18 cellular contexts compared by ENCODE assay signal in the genomic region with DNA sequence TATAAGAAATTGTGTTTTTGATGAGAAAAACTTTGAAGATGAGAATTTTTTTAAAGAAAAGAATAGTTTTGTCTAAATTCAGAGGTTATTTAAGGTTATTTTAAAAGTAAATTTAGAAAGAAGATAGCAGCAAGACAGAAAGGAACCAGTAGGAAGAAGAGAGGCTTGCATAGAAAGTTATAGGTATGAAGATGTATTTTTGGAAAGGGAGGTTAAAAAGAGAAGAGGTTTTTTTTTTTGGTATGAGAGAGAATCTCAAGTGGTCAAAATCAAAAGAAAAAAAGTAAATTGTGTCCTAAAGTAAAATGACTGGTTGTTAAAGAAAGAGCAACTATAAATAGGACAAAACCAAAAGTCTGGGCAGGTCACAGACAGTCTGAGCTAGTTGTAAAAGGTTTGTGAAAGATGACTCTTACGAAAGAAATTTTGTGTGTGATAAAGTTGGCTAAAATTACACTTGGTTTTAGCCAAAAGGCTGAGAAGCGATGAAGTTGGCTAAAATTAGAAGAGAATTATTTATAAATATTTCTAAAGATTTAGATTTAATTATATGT. TPM values are rescaled to one million over a fixed set of nuclear protein-coding genes. Genes with fewer than 3 reads are reported as not detected.
DNase-seq lines count a peak whose midpoint lies in the region; ATAC-seq and TF ChIP-seq lines count a peak whose summit lies in the region.
"Had no signal": no experiment of that assay in that cellular context is flagged by ENCODE, and none has a peak within 500 bp of the region (broad histone marks: within the 10 kb centered on the region; RNA-seq: fewer than 3 reads in every experiment).

No MANE protein-coding gene starts in this region.

- no peak for TF ChIP-seq CTCF in epithelial cell of esophagus (IDR thresholded peaks at IDR 0.05; ENCODE audit: insufficient read depth, low read depth, low read length, missing control alignments)

- H3K4me2 ChIP-seq in GM23248 (ENCODE audit: unreplicated experiment) = no peak overlapping the region
- H3K4me2 ChIP-seq: neural progenitor cell had no signal

- no peak overlapping the region for H2AFZ ChIP-seq in GM23248
- H2AFZ ChIP-seq: neural progenitor cell had no signal

- 42 to 47% methylated on average over 2 of the region's 2 CpGs for WGBS in GM23248 (ENCODE audit: low coverage in 1 of 2, low lambda C conversion rate in 2 of 2, missing lambda C conversion rate in 2 of 2), 2 experiments

- H3K4me1 ChIP-seq in GM23248 (ENCODE audit: insufficient read depth) = no peaks in the 10 kb centered on the region
- H3K4me1 ChIP-seq: heart right ventricle, neural progenitor cell, Peyer's patch had no signal

- H3K4me3 ChIP-seq in GM23248 (no peak overlapping the region), epithelial cell of esophagus (ENCODE audit: low read length) (no peak overlapping the region)
- H3K4me3 ChIP-seq: heart right ventricle, neural progenitor cell, Peyer's patch had no signal

- H4K20me1 ChIP-seq in GM23248 (ENCODE audit: insufficient read depth) = no peaks in the 10 kb centered on the region

- H3K79me2 ChIP-seq in GM23248 (ENCODE audit: insufficient read depth) = no peaks in the 10 kb centered on the region

- H3K27ac ChIP-seq in GM23248 = no peak overlapping the region
- H3K27ac ChIP-seq: heart right ventricle, neural progenitor cell, Peyer's patch had no signal

- H3K9me2 ChIP-seq in GM23248 (ENCODE audit: insufficient read depth) = no peaks in the 10 kb centered on the region

- no peaks in the 10 kb centered on the region for H3K9me3 ChIP-seq in GM23248 (ENCODE audit: low read depth)
- H3K9me3 ChIP-seq: heart right ventricle, Peyer's patch had no signal

- in situ Hi-C loops in GM23248 (cut with MboI) = no loop called here

- no peak overlapping the region for H3K9ac ChIP-seq in GM23248
- H3K9ac ChIP-seq: neural progenitor cell had no signal

- peak; percentile 78 for ATAC-seq in GM18867 (IDR thresholded peaks at IDR 0.05; ENCODE audit: unreplicated experiment)
- ATAC-seq in HG03469 (IDR thresholded peaks at IDR 0.05; ENCODE audit: unreplicated experiment) = peak; percentile 62
- ATAC-seq: heart right ventricle had no signal

- H3F3A ChIP-seq in GM23248 (ENCODE audit: insufficient read depth) = 0 out of 2 replicates have a peak, but pooled peaks cover 5% of the 10 kb centered on the region

- DNase-seq in GM23248 = peak; percentile 47
- peak; percentile 39 for DNase-seq in epithelial cell of esophagus (ENCODE audit: low read depth)
- DNase-seq in NCI-H345 treated with DMSO at 0.1 percent for 48 hours (lab: John Stamatoyannopoulos, UW; ENCODE audit: unreplicated experiment) = no peak
- DNase-seq in NCI-H446 (lab: John Stamatoyannopoulos, UW) = no peak
- no peak for DNase-seq in hepatic stellate cell (ENCODE audit: low spot score)
- DNase-seq in kidney tubule cell (ENCODE audit: low spot score) = no peak
- DNase-seq: activated CD4-positive, CD25-positive, alpha-beta regulatory T cell; Calu3; heart right ventricle; kidney; NCI-H1048; NCI-H2081 treated with DMSO at 0.1 percent for 48 hours; NCI-H748 treated with DMSO at 0.1 percent for 48 hours; Peyer's patch; stimulated activated CD4-positive, alpha-beta T cell treated with anti-CD3 and anti-CD28 coated beads, Interleukin-15, amount 100 ng/mL, for 24 hours had no signal

- H3K27me3 ChIP-seq in GM23248 (replicated peaks; ENCODE audit: insufficient read depth) = no peaks in the 10 kb centered on the region
- H3K27me3 ChIP-seq: heart right ventricle, neural progenitor cell, Peyer's patch had no signal

- no peaks in the 10 kb centered on the region for H3K36me3 ChIP-seq in GM23248 (ENCODE audit: low read depth)
- H3K36me3 ChIP-seq: heart right ventricle, neural progenitor cell, Peyer's patch had no signal

RNA-seq across cellular contexts. Expression of a gene that starts 16.4 kb away (rescaled TPM):
- total RNA-seq in GM23248 (2014; rRNA removed; shearing (Covaris generic)) = 133 and 135 TPM in 2 replicates
- 105 and 113 TPM in 2 replicates for polyA plus RNA-seq in GM23248 (2016; fragmentation: Nextera tagmentation; extraction: Ambion mirVana)

RNA-seq across cellular contexts. Expression of a gene that starts 50.1 kb away (rescaled TPM):
- total RNA-seq in GM23248 (2014; rRNA removed; shearing (Covaris generic)) = 43.4 and 59.2 TPM in 2 replicates
- polyA plus RNA-seq in GM23248 (2016; fragmentation: Nextera tagmentation; extraction: Ambion mirVana) = 33.3 and 35.9 TPM in 2 replicates

Comparison
In these comparisons a context has a peak if more than half of its experiments do, and no peak if none do; other contexts are left out.
1. DNase-seq: peak in GM23248 (single experiment) and epithelial cell of esophagus (single experiment); none in NCI-H345 treated with DMSO at 0.1 percent for 48 hours (single experiment), NCI-H446 (0 of 2), hepatic stellate cell (single experiment) and kidney tubule cell (single experiment).